ENCODE assay signal across 9 cellular contexts in genomic region chr3:134239538-134239937, GRCh38. TPM values are rescaled to one million over a fixed set of nuclear protein-coding genes. Genes with fewer than 3 reads are reported as not detected.
DNase-seq lines count a peak whose midpoint lies in the region; ATAC-seq and TF ChIP-seq lines count a peak whose summit lies in the region.
"Had no signal": no experiment of that assay in that cellular context is flagged by ENCODE, and none has a peak within 500 bp of the region (broad histone marks: within the 10 kb centered on the region; RNA-seq: fewer than 3 reads in every experiment).

No MANE protein-coding gene starts in this region.

- no peak overlapping the region for H3K4me3 Mint-ChIP-seq in T-helper 17 cell

- H3K4me1 Mint-ChIP-seq in T-helper 17 cell: peaks cover 59% of the 10 kb centered on the region

- no peaks in the 10 kb centered on the region for H3K36me3 Mint-ChIP-seq in T-helper 17 cell (ENCODE audit: low read depth)

- intact Hi-C loops in breast epithelium (cut with DNase I; ENCODE audit: low total_unique reads): no loop called here

- H3K4me3 ChIP-seq in BLaER1 (no peak overlapping the region), breast epithelium (no peak overlapping the region)

- H3K9me3 ChIP-seq in BLaER1 (no peaks in the 10 kb centered on the region), breast epithelium (no peaks in the 10 kb centered on the region), T-helper 17 cell (ENCODE audit: control insufficient read depth, low read length, poor library complexity, severe bottlenecking) (no peaks in the 10 kb centered on the region)

- H3K36me3 ChIP-seq in BLaER1: no peaks in the 10 kb centered on the region
- no peaks in the 10 kb centered on the region for H3K36me3 ChIP-seq in breast epithelium

- TF ChIP-seq POLR2A in breast epithelium (IDR thresholded peaks at IDR 0.05): no peak

- ATAC-seq in GM19463 (IDR thresholded peaks at IDR 0.05; ENCODE audit: unreplicated experiment) (peak; percentile 58), HG03103 (IDR thresholded peaks at IDR 0.05; ENCODE audit: low read depth, unreplicated experiment) (peak; percentile 50), GM19467 (IDR thresholded peaks at IDR 0.05; ENCODE audit: unreplicated experiment) (no peak), T-helper 17 cell (no peak)

- no peak overlapping the region for H3K27ac Mint-ChIP-seq in T-helper 17 cell

- H3K27me3 ChIP-seq in BLaER1: no peaks in the 10 kb centered on the region
- H3K27me3 ChIP-seq in breast epithelium: no peaks in the 10 kb centered on the region

- TF ChIP-seq CTCF in breast epithelium (IDR thresholded peaks at IDR 0.05): no peak

- no peak overlapping the region for H3K9ac ChIP-seq in BLaER1

- no peaks in the 10 kb centered on the region for H3K27me3 Mint-ChIP-seq in T-helper 17 cell

- H3K27ac ChIP-seq in BLaER1 (no peak overlapping the region), breast epithelium (peak overlapping the region; percentile 53 to 69)

- no peak for DNase-seq in breast epithelium (ENCODE audit: low spot score in 2 of 2)
- DNase-seq in T-helper 17 cell: no peak
- DNase-seq in SKM-1 treated with dmso at 0.1 percent for 144 hours (lab: John Stamatoyannopoulos, UW; ENCODE audit: unreplicated experiment): no peak
- DNase-seq in NCI-H82 (lab: John Stamatoyannopoulos, UW): no peak
- DNase-seq: MV-4-11 had no signal

- peaks cover 88% of the 10 kb centered on the region for H4K20me1 ChIP-seq in BLaER1

- H3K4me1 ChIP-seq in BLaER1: peaks cover 10% of the 10 kb centered on the region
- peaks cover 0 to 20% of the 10 kb centered on the region in 2 donors for H3K4me1 ChIP-seq in breast epithelium

- H3K4me2 ChIP-seq in BLaER1: peak overlapping the region; percentile 50

RNA-seq across cellular contexts. Expression of gene RYK, which starts 11.1 kb away (rescaled TPM):
- 100 to 1,000 TPM in 2 of 3 donors, 10 to 100 TPM in 1; 77.9 to 153 (median 150) TPM for total RNA-seq in breast epithelium
- total RNA-seq in T-helper 17 cell: 10 to 100 TPM; 42.9 to 44.9 TPM

Comparison
In these comparisons a context has a peak if more than half of its experiments do, and no peak if none do; other contexts are left out.
1. ATAC-seq: peak in GM19463 (single experiment) and HG03103 (single experiment); none in GM19467 (single experiment) and T-helper 17 cell (single experiment).